8 cellular contexts compared by ENCODE assay signal in the genomic region with DNA sequence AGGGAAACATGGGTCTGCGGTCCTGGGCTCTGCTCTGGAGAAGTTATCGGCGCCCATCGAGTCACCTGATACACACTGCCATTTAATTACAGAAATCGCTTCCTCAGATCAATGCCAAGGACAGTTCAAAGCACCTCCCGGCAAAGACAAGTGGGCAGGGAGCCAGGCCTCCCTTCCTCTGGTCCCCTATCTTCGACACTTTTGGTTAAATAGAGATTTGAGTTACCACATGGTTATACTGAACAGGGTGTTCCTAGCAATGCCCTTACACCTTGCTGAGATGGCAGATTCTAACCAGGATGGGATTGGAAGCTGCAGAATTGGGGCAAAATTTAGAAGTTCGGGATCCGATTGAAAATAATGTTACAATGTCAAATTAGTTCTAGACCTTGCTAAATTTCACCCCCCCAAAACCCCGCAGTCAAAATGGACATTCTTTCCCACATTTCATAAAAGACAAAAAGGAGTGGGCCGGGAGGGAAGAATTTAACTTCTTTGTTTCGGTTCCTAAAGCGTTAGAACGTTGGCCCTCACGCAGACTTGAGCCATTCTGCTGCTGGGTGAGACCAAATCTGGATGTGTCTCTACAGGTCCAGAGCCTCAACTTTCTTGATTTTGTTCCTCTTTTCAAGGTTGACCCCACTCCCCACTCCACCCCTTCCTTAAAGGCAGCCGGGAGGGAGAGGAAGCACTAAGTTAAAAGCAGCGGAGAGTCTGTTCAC. TPM values are rescaled to one million over a fixed set of nuclear protein-coding genes. Genes with fewer than 3 reads are reported as not detected.
A peak's percentile ranks its signal among the peaks of the same experiment; 100 is the strongest.
DNase-seq lines count a peak whose midpoint lies in the region; ATAC-seq and TF ChIP-seq lines count a peak whose summit lies in the region.

No MANE protein-coding gene starts in this region.

- no peaks in the 10 kb centered on the region for H3K36me3 ChIP-seq in liver (ENCODE audit: control insufficient read depth in 4 of 4, insufficient read depth in 3 of 4, low read depth in 1 of 4, low read length in 3 of 4)
- no peaks in the 10 kb centered on the region for H3K36me3 ChIP-seq in vagina

- H3K36me3 Mint-ChIP-seq in activated naive CD4-positive, alpha-beta T cell treated with anti-CD3 and anti-CD28 coated beads, Interleukin-2, amount 50 U/mL, for 24 hours = no peaks in the 10 kb centered on the region
- H3K36me3 Mint-ChIP-seq in activated T-helper 17 cell treated with anti-CD3 and anti-CD28 coated beads, Interleukin-2, amount 50 U/mL, for 72 hours (ENCODE audit: low read depth) = peaks cover 16% of the 10 kb centered on the region

- H3K27me3 Mint-ChIP-seq in activated naive CD4-positive, alpha-beta T cell treated with anti-CD3 and anti-CD28 coated beads, Interleukin-2, amount 50 U/mL, for 24 hours = peaks cover 65% of the 10 kb centered on the region
- peaks cover 75% of the 10 kb centered on the region for H3K27me3 Mint-ChIP-seq in activated T-helper 17 cell treated with anti-CD3 and anti-CD28 coated beads, Interleukin-2, amount 50 U/mL, for 72 hours

- H3K9me3 Mint-ChIP-seq in activated naive CD4-positive, alpha-beta T cell treated with anti-CD3 and anti-CD28 coated beads, Interleukin-2, amount 50 U/mL, for 24 hours = no peaks in the 10 kb centered on the region
- H3K9me3 Mint-ChIP-seq in activated T-helper 17 cell treated with anti-CD3 and anti-CD28 coated beads, Interleukin-2, amount 50 U/mL, for 72 hours = no peaks in the 10 kb centered on the region

- peaks cover 0 to 3% (median 0%) of the 10 kb centered on the region in 4 donors for H3K9me3 ChIP-seq in liver (ENCODE audit: control insufficient read depth in 4 of 4, low read length in 3 of 4)
- H3K9me3 ChIP-seq in vagina = no peaks in the 10 kb centered on the region

- 43% methylated on average over 17 of the region's 17 CpGs for WGBS in liver

- H3K4me3 Mint-ChIP-seq in activated naive CD4-positive, alpha-beta T cell treated with anti-CD3 and anti-CD28 coated beads, Interleukin-2, amount 50 U/mL, for 24 hours = peak overlapping the region; percentile 84
- peak overlapping the region; percentile 74 for H3K4me3 Mint-ChIP-seq in activated T-helper 17 cell treated with anti-CD3 and anti-CD28 coated beads, Interleukin-2, amount 50 U/mL, for 72 hours

- DNase-seq in activated naive CD4-positive, alpha-beta T cell treated with anti-CD3 and anti-CD28 coated beads, Interleukin-2, amount 50 U/mL, for 16 hours = no peak
- DNase-seq in vagina (ENCODE audit: extremely low spot score in 2 of 2) (no peak), NCI-H1436 (lab: John Stamatoyannopoulos, UW) (no peak), NCI-H82 treated with DMSO at 0.1 percent for 48 hours (lab: John Stamatoyannopoulos, UW; ENCODE audit: unreplicated experiment) (no peak)

- H3K4me1 Mint-ChIP-seq in activated naive CD4-positive, alpha-beta T cell treated with anti-CD3 and anti-CD28 coated beads, Interleukin-2, amount 50 U/mL, for 24 hours = peaks cover 49% of the 10 kb centered on the region
- H3K4me1 Mint-ChIP-seq in activated T-helper 17 cell treated with anti-CD3 and anti-CD28 coated beads, Interleukin-2, amount 50 U/mL, for 72 hours = peaks cover 28% of the 10 kb centered on the region

- no peak for TF ChIP-seq RAD21 in liver (IDR thresholded peaks at IDR 0.05)

- H3K9ac ChIP-seq in liver (ENCODE audit: low read depth in 1 of 2, low read length in 2 of 2) = no peak overlapping the region

- TF ChIP-seq CTCF in liver (IDR thresholded peaks at IDR 0.05; ENCODE audit: low read depth, low read length, missing input control) (no peak), vagina (IDR thresholded peaks at IDR 0.05) (no peak)

- H3K4me3 ChIP-seq in liver (ENCODE audit: low read depth in 1 of 3, low read length in 3 of 3) = peak overlapping the region in 2 of 3 donors; percentile 38 to 67
- peak overlapping the region; percentile 29 to 43 for H3K4me3 ChIP-seq in vagina

- H3K27ac ChIP-seq in liver (ENCODE audit: low read depth in 1 of 2, low read length in 2 of 2) (no peak overlapping the region), vagina (no peak overlapping the region)

- ATAC-seq in activated T-helper 17 cell treated with anti-CD3 and anti-CD28 coated beads, Interleukin-2, amount 50 U/mL, for 72 hours (replicated peaks) = no peak
- no peak for ATAC-seq in GM21528 (IDR thresholded peaks at IDR 0.05; ENCODE audit: low FRiP score, unreplicated experiment)

- intact Hi-C loops in vagina (cut with DNase I) = loop anchor here (10.0 kb wide), 2 partner anchors 952 to 1112 kb away; no protein-coding TSS in a partner anchor

- TF ChIP-seq POLR2A in vagina (IDR thresholded peaks at IDR 0.05) = no peak

- H3K27me3 ChIP-seq in liver (ENCODE audit: control insufficient read depth in 4 of 4, insufficient read depth in 4 of 4, low read length in 3 of 4) = peaks cover 0 to 16% (median 10%) of the 10 kb centered on the region in 4 donors
- H3K27me3 ChIP-seq in vagina = no peaks in the 10 kb centered on the region

- H3K4me1 ChIP-seq in liver (ENCODE audit: control insufficient read depth in 4 of 4, insufficient read depth in 4 of 4, low read length in 3 of 4) = peaks cover 5 to 27% (median 19%) of the 10 kb centered on the region in 4 donors
- peaks cover 41% of the 10 kb centered on the region for H3K4me1 ChIP-seq in vagina

- no peak overlapping the region for H3K27ac Mint-ChIP-seq in activated naive CD4-positive, alpha-beta T cell treated with anti-CD3 and anti-CD28 coated beads, Interleukin-2, amount 50 U/mL, for 24 hours
- no peak overlapping the region for H3K27ac Mint-ChIP-seq in activated T-helper 17 cell treated with anti-CD3 and anti-CD28 coated beads, Interleukin-2, amount 50 U/mL, for 72 hours

TF ChIP-seq in liver, 16 proteins besides CTCF, POLR2A, EP300 and RAD21:
- TF ChIP-seq, protein P1, sequence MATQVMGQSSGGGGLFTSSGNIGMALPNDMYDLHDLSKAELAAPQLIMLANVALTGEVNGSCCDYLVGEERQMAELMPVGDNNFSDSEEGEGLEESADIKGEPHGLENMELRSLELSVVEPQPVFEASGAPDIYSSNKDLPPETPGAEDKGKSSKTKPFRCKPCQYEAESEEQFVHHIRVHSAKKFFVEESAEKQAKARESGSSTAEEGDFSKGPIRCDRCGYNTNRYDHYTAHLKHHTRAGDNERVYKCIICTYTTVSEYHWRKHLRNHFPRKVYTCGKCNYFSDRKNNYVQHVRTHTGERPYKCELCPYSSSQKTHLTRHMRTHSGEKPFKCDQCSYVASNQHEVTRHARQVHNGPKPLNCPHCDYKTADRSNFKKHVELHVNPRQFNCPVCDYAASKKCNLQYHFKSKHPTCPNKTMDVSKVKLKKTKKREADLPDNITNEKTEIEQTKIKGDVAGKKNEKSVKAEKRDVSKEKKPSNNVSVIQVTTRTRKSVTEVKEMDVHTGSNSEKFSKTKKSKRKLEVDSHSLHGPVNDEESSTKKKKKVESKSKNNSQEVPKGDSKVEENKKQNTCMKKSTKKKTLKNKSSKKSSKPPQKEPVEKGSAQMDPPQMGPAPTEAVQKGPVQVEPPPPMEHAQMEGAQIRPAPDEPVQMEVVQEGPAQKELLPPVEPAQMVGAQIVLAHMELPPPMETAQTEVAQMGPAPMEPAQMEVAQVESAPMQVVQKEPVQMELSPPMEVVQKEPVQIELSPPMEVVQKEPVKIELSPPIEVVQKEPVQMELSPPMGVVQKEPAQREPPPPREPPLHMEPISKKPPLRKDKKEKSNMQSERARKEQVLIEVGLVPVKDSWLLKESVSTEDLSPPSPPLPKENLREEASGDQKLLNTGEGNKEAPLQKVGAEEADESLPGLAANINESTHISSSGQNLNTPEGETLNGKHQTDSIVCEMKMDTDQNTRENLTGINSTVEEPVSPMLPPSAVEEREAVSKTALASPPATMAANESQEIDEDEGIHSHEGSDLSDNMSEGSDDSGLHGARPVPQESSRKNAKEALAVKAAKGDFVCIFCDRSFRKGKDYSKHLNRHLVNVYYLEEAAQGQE (IDR thresholded peaks at IDR 0.05) = peak; percentile 16
- no peak for TF ChIP-seq FOXA1 (IDR thresholded peaks at IDR 0.05)
TF ChIP-seq in liver: peak in this region for 1.

RNA-seq across cellular contexts. Expression of a gene that starts 2.2 kb away (rescaled TPM):
- total RNA-seq in activated T-helper 17 cell treated with anti-CD3 and anti-CD28 coated beads, Interleukin-2, amount 50 U/mL, for 72 hours = not detected
- not detected for total RNA-seq in liver
- polyA plus RNA-seq in liver = not detected
- total RNA-seq in vagina = 3.7 TPM

RNA-seq across cellular contexts. Expression of a gene that starts 21.5 kb away (rescaled TPM):
- total RNA-seq in activated T-helper 17 cell treated with anti-CD3 and anti-CD28 coated beads, Interleukin-2, amount 50 U/mL, for 72 hours = not detected
- total RNA-seq in liver = not detected
- polyA plus RNA-seq in liver = not detected
- total RNA-seq in vagina = not detected
